Comparison of ENCODE assay signal across 1 cellular context in the genomic region with DNA sequence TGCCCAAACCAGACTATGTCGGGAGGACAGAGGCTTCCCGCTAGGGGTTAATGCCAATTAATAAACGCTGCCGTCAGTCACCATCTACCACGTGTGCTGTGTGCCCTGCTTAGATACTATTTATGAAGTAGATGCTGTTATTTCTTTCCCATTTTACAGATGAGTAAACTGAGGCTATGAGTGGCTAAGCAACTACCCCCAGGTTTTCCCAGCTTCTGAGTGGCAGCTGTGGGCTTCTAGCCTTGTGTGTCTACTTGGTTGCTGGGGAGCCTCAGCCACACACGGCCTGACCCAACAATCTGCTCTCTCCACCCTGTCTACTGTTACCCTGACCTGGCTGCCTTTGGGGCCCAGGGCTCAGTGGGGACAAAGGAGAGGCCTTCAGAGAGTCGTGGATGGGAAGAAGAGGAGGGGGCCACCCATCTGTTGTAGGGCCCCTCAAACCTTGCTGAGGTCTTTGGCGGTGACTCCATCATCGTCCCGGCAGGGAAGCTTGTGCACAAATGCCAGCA.
TF ChIP-seq lines count a peak whose summit lies in the region.

No MANE protein-coding gene starts in this region.

TF ChIP-seq in neural cell, 6 proteins besides CTCF, POLR2A, EP300 and RAD21:
- no peak for TF ChIP-seq EZH2 (IDR thresholded peaks at IDR 0.05; ENCODE audit: borderline replicate concordance, insufficient read depth, low read length, poor library complexity, severe bottlenecking)
